In the genomic region with DNA sequence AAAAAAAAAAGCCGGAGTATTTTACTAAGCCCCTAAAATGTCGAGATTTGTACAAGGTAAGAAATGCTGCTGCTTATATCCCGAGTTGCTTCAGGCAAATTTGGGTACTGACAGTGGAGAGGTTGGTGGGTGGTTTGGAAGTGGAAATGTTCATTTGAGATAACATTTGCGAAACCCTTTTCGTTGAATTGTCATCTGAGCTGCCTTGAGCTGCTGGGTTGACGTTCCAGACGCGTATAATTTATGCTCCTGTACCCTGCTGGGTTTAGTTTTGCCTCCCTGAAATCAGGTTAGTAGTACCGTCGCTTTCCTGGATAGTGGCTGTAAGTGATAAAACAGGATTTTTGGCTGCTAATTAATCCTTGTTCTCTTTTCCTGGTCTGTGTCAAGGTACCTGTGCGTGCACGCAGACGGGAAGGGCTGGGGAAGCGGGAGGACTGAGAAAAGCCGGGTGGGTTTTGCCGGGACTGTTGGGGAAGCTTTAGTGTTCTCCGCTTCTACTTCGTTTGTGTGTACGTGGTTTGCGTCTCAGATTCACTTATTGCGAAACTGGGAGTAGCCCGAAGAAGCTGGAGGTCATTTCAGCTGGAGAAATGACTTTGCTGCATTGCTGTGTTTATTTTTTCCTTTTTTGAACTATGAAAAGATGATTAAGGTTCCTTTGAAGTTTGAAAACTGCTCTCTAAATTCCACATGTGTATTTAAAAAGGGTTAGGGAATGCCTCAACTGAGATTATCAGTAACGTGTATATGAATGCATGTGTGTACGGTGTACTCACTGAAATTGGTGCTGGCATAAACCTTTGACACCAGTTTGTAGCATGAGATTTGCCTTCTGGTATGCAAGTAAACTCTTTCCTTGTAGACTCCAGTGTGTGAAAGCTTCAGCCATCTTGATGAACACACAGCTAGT, we compare ENCODE assay signal across 8 cellular contexts. TPM values are rescaled to one million over a fixed set of nuclear protein-coding genes. Genes with fewer than 3 reads are reported as not detected.
DNase-seq lines count a peak whose midpoint lies in the region; ATAC-seq, FAIRE-seq and TF ChIP-seq lines count a peak whose summit lies in the region.

No MANE protein-coding gene starts in this region.

- H4K5ac ChIP-seq in IMR-90 (ENCODE audit: low read depth, low read length) (peak overlapping the region; percentile 85), H1 (ENCODE audit: insufficient read length, low read depth, low read length) (peak overlapping the region; percentile 83)

- H2AK5ac ChIP-seq in IMR-90 (ENCODE audit: low read depth, low read length) (peak overlapping the region; percentile 84), H1 (ENCODE audit: low read depth, low read length) (no peak overlapping the region)

- H3K79me1 ChIP-seq in IMR-90 (ENCODE audit: low read depth in 1 of 2, low read length in 2 of 2): peaks cover 11 to 42% of the 10 kb centered on the region in 2 experiments; a peak in 2 of 4 replicates
- no peaks in the 10 kb centered on the region for H3K79me1 ChIP-seq in H1 (ENCODE audit: low read depth, low read length)

- H3K9me1 ChIP-seq in IMR-90 (ENCODE audit: insufficient read depth, low read length): peaks cover 5% of the 10 kb centered on the region

- H3K27ac ChIP-seq in IMR-90 (ENCODE audit: insufficient read depth, low read length): peak overlapping the region; percentile 90
- H3K27ac ChIP-seq in H1 (ENCODE audit: low read depth, low read length): peak overlapping the region; percentile 93
- peak overlapping the region; percentile 93 for H3K27ac ChIP-seq in mesodermal cell (ENCODE audit: low read depth, low read length, severe bottlenecking)

- H3K4me1 Mint-ChIP-seq in type B pancreatic cell (ENCODE audit: unreplicated experiment): peaks cover 35% of the 10 kb centered on the region

- dilution Hi-C loops in IMR-90 (cut with HindIII; ENCODE audit: low sequenced_read_pairs, unreplicated experiment): no loop called here

- H3K4ac ChIP-seq in IMR-90 (ENCODE audit: low read depth, low read length): peak overlapping the region; percentile 85
- H3K4ac ChIP-seq in H1 (replicated peaks; ENCODE audit: insufficient read length, low read depth, low read length): no peak overlapping the region

- H3K18ac ChIP-seq in IMR-90 (ENCODE audit: low read depth, low read length): peak overlapping the region; percentile 96
- H3K18ac ChIP-seq in H1 (ENCODE audit: extremely low read depth, low read length): peak overlapping the region; percentile 76

- H2BK20ac ChIP-seq in IMR-90 (ENCODE audit: low read depth, low read length) (peak overlapping the region; percentile 18; the same call in 1 of the 2 replicates), H1 (ENCODE audit: low read length) (no peak overlapping the region)

- H3K27ac Mint-ChIP-seq in type B pancreatic cell: peak overlapping the region; percentile 99

- H4K20me1 ChIP-seq in IMR-90 (ENCODE audit: insufficient read depth, low read length) (peaks cover 10% of the 10 kb centered on the region; the same call in 1 of the 2 replicates), H1 (replicated peaks in 1 of 2; ENCODE audit: control insufficient read depth in 1 of 2, insufficient read depth in 2 of 2, low read length in 2 of 2) (peaks cover 11% of the 10 kb centered on the region in 2 experiments)

- H3K14ac ChIP-seq in IMR-90 (replicated peaks; ENCODE audit: low read depth, low read length): peak overlapping the region; percentile 95
- H3K14ac ChIP-seq in H1 (ENCODE audit: insufficient read length): no peak overlapping the region

- H4K8ac ChIP-seq in IMR-90 (ENCODE audit: low read depth in 2 of 2, low read length in 2 of 2) (peak overlapping the region; percentile 71 to 81), H1 (ENCODE audit: extremely low read depth, insufficient read depth, low read length) (no peak overlapping the region)

- POLR2A ChIA-PET in IMR-90 (lab: Charles Lee; ENCODE audit: unreplicated experiment) (interaction anchor here (0.6 to 1.0 kb wide), 2 partner anchors 18 to 144 kb away, joined by 3 to 4 read pairs; no protein-coding TSS in a partner anchor), H1 (lab: Charles Lee; ENCODE audit: partially characterized antibody) (interaction anchor here (0.7 to 10.8 kb wide), 40 partner anchors 9 to 799 kb away, joined by 3 to 297 read pairs (median 5); a partner anchor contains a TSS)

- H3K4me3 Mint-ChIP-seq in type B pancreatic cell: peak overlapping the region; percentile 97

- no peak overlapping the region for H2BK12ac ChIP-seq in H1 (ENCODE audit: low read depth, low read length)

- peak overlapping the region; percentile 69 for H2BK120ac ChIP-seq in IMR-90 (ENCODE audit: low read depth, low read length)
- no peak overlapping the region for H2BK120ac ChIP-seq in H1 (replicated peaks; ENCODE audit: low read depth, low read length)

- TF ChIP-seq EP300 in H1 (IDR thresholded peaks at IDR 0.05; ENCODE audit: borderline replicate concordance in 1 of 2, low read depth in 2 of 2, low read length in 2 of 2): no peak

- H3K27me3 ChIP-seq in IMR-90 (ENCODE audit: control insufficient read depth, insufficient read depth, low read length) (no peaks in the 10 kb centered on the region), H1 (replicated peaks in 1 of 4; ENCODE audit: control insufficient read depth in 3 of 4, extremely low read depth in 1 of 4, insufficient read depth in 3 of 4, low read length in 3 of 4) (no peaks in the 10 kb centered on the region)

- H3K4me3 ChIP-seq in IMR-90 (ENCODE audit: insufficient read depth, low read depth, low read length): peak overlapping the region; percentile 69
- peak overlapping the region; percentile 94 to 100 (median 97) for H3K4me3 ChIP-seq in H1 (ENCODE audit: extremely low read depth in 1 of 4, insufficient read depth in 2 of 4, low read depth in 3 of 4, low read length in 4 of 4)
- H3K4me3 ChIP-seq in mesodermal cell (ENCODE audit: extremely low read depth, insufficient read depth, low read length, poor library complexity, severe bottlenecking): peak overlapping the region; percentile 72

- H3K23ac ChIP-seq in IMR-90 (ENCODE audit: low read depth, low read length): peak overlapping the region; percentile 87
- no peak overlapping the region for H3K23ac ChIP-seq in H1 (ENCODE audit: insufficient read length)

- H3K9me3 Mint-ChIP-seq in type B pancreatic cell: peaks cover 3% of the 10 kb centered on the region

- H3K56ac ChIP-seq in IMR-90 (ENCODE audit: extremely low read depth, insufficient read depth, low read length) (peak overlapping the region; percentile 90), H1 (replicated peaks; ENCODE audit: insufficient read length, low read depth, low read length) (peak overlapping the region; percentile 40)

- H3K9me3 ChIP-seq in IMR-90 (ENCODE audit: control insufficient read depth, insufficient read depth, low read length): no peaks in the 10 kb centered on the region
- H3K9me3 ChIP-seq in H1 (ENCODE audit: insufficient read depth in 2 of 2, low read depth in 1 of 2, low read length in 1 of 2): no peaks in the 10 kb centered on the region
- H3K9me3 ChIP-seq in mesodermal cell (ENCODE audit: control insufficient read depth, low read length): peaks cover 3% of the 10 kb centered on the region

- no peaks in the 10 kb centered on the region for H3K36me3 ChIP-seq in IMR-90 (ENCODE audit: control insufficient read depth, insufficient read depth, low read length)
- peaks cover 0 to 44% (median 8%) of the 10 kb centered on the region in 4 experiments; a peak in 4 of 8 replicates for H3K36me3 ChIP-seq in H1 (ENCODE audit: control insufficient read depth in 2 of 4, insufficient read depth in 4 of 4, low read length in 3 of 4)
- no peaks in the 10 kb centered on the region for H3K36me3 ChIP-seq in mesodermal cell (ENCODE audit: control insufficient read depth, insufficient read depth, low read length)

- H3K27me3 Mint-ChIP-seq in type B pancreatic cell: no peaks in the 10 kb centered on the region

- peak; percentile 29 for DNase-seq in COLO668 (lab: John Stamatoyannopoulos, UW; ENCODE audit: unreplicated experiment)
- DNase-seq in IMR-90: peak; percentile 81
- peak; percentile 47 for DNase-seq in SKM-1 (lab: John Stamatoyannopoulos, UW; ENCODE audit: unreplicated experiment)
- DNase-seq in H1 (ENCODE audit: low read depth in 1 of 2, low spot score in 2 of 2): no peak
- no peak for DNase-seq in type B pancreatic cell (ENCODE audit: extremely low spot score, unreplicated experiment)

- in situ Hi-C loops in IMR-90 (cut with MboI; ENCODE audit: low sequenced_read_pairs): no loop called here

- CTCF ChIA-PET in IMR-90 (lab: Yijun Ruan, JAX): interaction anchor here (0.5 to 2.5 kb wide), 7 partner anchors 15 to 680 kb away, joined by 3 to 15 read pairs (median 5); no protein-coding TSS in a partner anchor
- CTCF ChIA-PET in H1 (lab: Charles Lee; ENCODE audit: partially characterized antibody): interaction anchor here (1.2 to 5.1 kb wide), 6 partner anchors 8 to 150 kb away, joined by 3 to 17 read pairs (median 4); no protein-coding TSS in a partner anchor

- H3K4me2 ChIP-seq in IMR-90 (ENCODE audit: low read depth, low read length) (peak overlapping the region; percentile 82), H1 (ENCODE audit: insufficient read depth in 1 of 2, low read depth in 2 of 2, low read length in 2 of 2) (peak overlapping the region; percentile 78 to 94)

- peaks cover 6% of the 10 kb centered on the region for H3K4me1 ChIP-seq in IMR-90 (ENCODE audit: control insufficient read depth, insufficient read depth, low read length)
- H3K4me1 ChIP-seq in H1 (replicated peaks in 1 of 4; ENCODE audit: control insufficient read depth in 3 of 4, insufficient read depth in 4 of 4, low read length in 3 of 4): peaks cover 0 to 9% (median under 1%) of the 10 kb centered on the region in 4 experiments; a peak in 3 of 7 replicates
- peaks cover 14% of the 10 kb centered on the region for H3K4me1 ChIP-seq in mesodermal cell (ENCODE audit: control insufficient read depth, insufficient read depth, low read length, poor library complexity, severe bottlenecking)

- ATAC-seq in IMR-90 (ENCODE audit: low read depth) (no peak), HG03025 (IDR thresholded peaks at IDR 0.05; ENCODE audit: low FRiP score, unreplicated experiment) (no peak), GM21737 (IDR thresholded peaks at IDR 0.05; ENCODE audit: unreplicated experiment) (no peak)

- H4K91ac ChIP-seq in IMR-90 (ENCODE audit: insufficient read depth, low read depth, low read length): peak overlapping the region; percentile 91
- no peak overlapping the region for H4K91ac ChIP-seq in H1 (replicated peaks; ENCODE audit: insufficient read length, low read length)

- BruUV-seq in IMR-90 (replicated peaks; lab: Mats Ljungman, UMichigan): TSS peak; percentile 59

- 0% methylated on average over 5 of the region's 24 CpGs; no CpG with 5 or more reads in 1 of the 2 experiments for WGBS in IMR-90 (ENCODE audit: extremely low coverage in 2 of 2, insufficient read length in 1 of 2), 2 experiments
- 1% methylated on average over 24 of the region's 24 CpGs; no CpG with 5 or more reads in 1 of the 2 experiments for WGBS in H1 (ENCODE audit: extremely low coverage in 1 of 2, insufficient coverage in 1 of 2, insufficient read length in 1 of 2, insufficient replicate concordance in 2 of 2, low coverage in 1 of 2, low lambda C conversion rate in 2 of 2, missing lambda C conversion rate in 1 of 2), 2 experiments
- 0% methylated on average over 17 to 22 of the region's 24 CpGs for WGBS in mesodermal cell (ENCODE audit: insufficient coverage in 2 of 2), 2 experiments

- H3K79me2 ChIP-seq in H1 (ENCODE audit: control insufficient read depth in 1 of 2, insufficient read depth in 2 of 2, low read length in 2 of 2): peaks cover 39 to 82% of the 10 kb centered on the region in 2 experiments

- H2AFZ ChIP-seq in IMR-90 (replicated peaks; ENCODE audit: low read length, poor library complexity): peak overlapping the region; percentile 83
- H2AFZ ChIP-seq in H1 (ENCODE audit: low read length): no peak overlapping the region

- TF ChIP-seq RAD21 in IMR-90 (IDR thresholded peaks at IDR 0.05; ENCODE audit: low read length) (no peak), H1 (IDR thresholded peaks at IDR 0.05 in 1 of 2, conservative IDR thresholded peaks at IDR 0.05 in 1 of 2; ENCODE audit: low read depth in 2 of 2, low read length in 2 of 2) (no peak)

- intact Hi-C loops in IMR-90 (cut with micrococcal nuclease): loop anchor here (1.0 to 5.0 kb wide), 3 partner anchors 46 to 150 kb away; no protein-coding TSS in a partner anchor

- H2BK5ac ChIP-seq in IMR-90 (ENCODE audit: low read depth, low read length, poor library complexity, severe bottlenecking) (peak overlapping the region; percentile 91), H1 (ENCODE audit: low read depth, low read length) (peak overlapping the region; percentile 57; the same call in 1 of the 2 replicates)

- FAIRE-seq in H1 (lab: Jason Lieb, UNC): no peak

- H2AK9ac ChIP-seq in IMR-90 (replicated peaks; ENCODE audit: low read depth, low read length, poor library complexity): peak overlapping the region; percentile 88

- no peak; the same call in 1 of the 2 replicates for TF ChIP-seq POLR2A in IMR-90 (IDR thresholded peaks at IDR 0.05; ENCODE audit: low read depth, low read length)
- no peak; a peak in 1 of 3 replicates for TF ChIP-seq POLR2A in H1 (IDR thresholded peaks at IDR 0.05; ENCODE audit: control extremely low read depth in 1 of 2, low read depth in 2 of 2, low read length in 2 of 2)

- H3K36me3 Mint-ChIP-seq in type B pancreatic cell: peaks cover 10% of the 10 kb centered on the region

- H2BK15ac ChIP-seq in IMR-90 (ENCODE audit: low read depth, low read length) (peak overlapping the region; percentile 71), H1 (ENCODE audit: low read length) (no peak overlapping the region)

- no peak for TF ChIP-seq CTCF in IMR-90 (conservative IDR thresholded peaks at IDR 0.05; ENCODE audit: low read depth, low read length)
- TF ChIP-seq CTCF in H1 (IDR thresholded peaks at IDR 0.05; ENCODE audit: control extremely low read depth in 1 of 3, insufficient read depth in 1 of 3, low read depth in 1 of 3, low read length in 3 of 3): no peak
- no peak for TF ChIP-seq CTCF in type B pancreatic cell (conservative IDR thresholded peaks at IDR 0.05)

- H3K9ac ChIP-seq in IMR-90 (ENCODE audit: low read depth, low read length): peak overlapping the region; percentile 99
- peak overlapping the region; percentile 82 to 96 (median 90) for H3K9ac ChIP-seq in H1 (replicated peaks in 1 of 4; ENCODE audit: extremely low read depth in 1 of 4, low read depth in 3 of 4, low read length in 3 of 4)

- peaks cover 15% of the 10 kb centered on the region for H3K23me2 ChIP-seq in H1 (ENCODE audit: low read depth, low read length)

RNA-seq across cellular contexts. Expression of a gene that starts 0.7 kb away (rescaled TPM):
- total RNA-seq in IMR-90 (2012; rRNA removed) (58.8 and 101 TPM in 2 replicates), type B pancreatic cell (ENCODE audit: low replicate concordance) (76.6 and 113 TPM in 2 replicates)
- polyA plus RNA-seq in IMR-90 (2012; rRNA removed) (36.7 and 45.0 TPM in 2 replicates), H1 (2011; rRNA removed) (130 and 278 TPM in 2 replicates)
- 5.2 and 7.8 TPM in 2 replicates for polyA plus RNA-seq in IMR-90 (2012; cell fraction: cytosol; rRNA removed)
- polyA plus RNA-seq in IMR-90 (2012; cell fraction: nucleus; rRNA removed; ENCODE audit: low replicate concordance): 2.2 and 18.2 TPM in 2 replicates
- total RNA-seq in H1 (2021; fragmentation: NEBNext Ultra II Directional; extraction: Animal tissue kit (Norgen Biotek cat#: 25700)): 925 and 956 TPM in 2 replicates
- polyA plus RNA-seq in H1 (2011; cell fraction: cytosol; rRNA removed): 376 TPM
- polyA plus RNA-seq in H1 (2011; cell fraction: nucleus; rRNA removed): 74.2 TPM
- 531 to 1,061 TPM (median 542 TPM) in 4 replicates for polyA plus RNA-seq in H1 (2012, experiment 1 of 2)
- 80.5 TPM for polyA plus RNA-seq in H1 (2012, experiment 2 of 2)
- 627 TPM for polyA plus RNA-seq in H1 (2013, experiment 1 of 2)
- 641 TPM for polyA plus RNA-seq in H1 (2013, experiment 2 of 2)
- 191 and 331 TPM in 2 replicates for polyA minus RNA-seq in H1 (2011; rRNA and poly(A)+ RNA removed)
- 336 TPM for polyA minus RNA-seq in H1 (2011; cell fraction: cytosol; rRNA and poly(A)+ RNA removed)
- polyA minus RNA-seq in H1 (2011; cell fraction: nucleus; rRNA and poly(A)+ RNA removed): 322 TPM
- 122 TPM for polyA plus RNA-seq in mesodermal cell (2013, experiment 1 of 2)
- polyA plus RNA-seq in mesodermal cell (2013, experiment 2 of 2): 143 TPM

Comparison
In these comparisons a context has a peak if more than half of its experiments do, and no peak if none do; other contexts are left out.
1. DNase-seq: peak in COLO668 (single experiment), IMR-90 (single experiment) and SKM-1 (single experiment); none in H1 (0 of 2) and type B pancreatic cell (single experiment).
2. Peak in every context shown above with its lines, with median percentiles within 50 percentile points of each other: H3K27ac ChIP-seq and H3K4me3 ChIP-seq.